7 cellular contexts compared by ENCODE assay signal in the genomic region with DNA sequence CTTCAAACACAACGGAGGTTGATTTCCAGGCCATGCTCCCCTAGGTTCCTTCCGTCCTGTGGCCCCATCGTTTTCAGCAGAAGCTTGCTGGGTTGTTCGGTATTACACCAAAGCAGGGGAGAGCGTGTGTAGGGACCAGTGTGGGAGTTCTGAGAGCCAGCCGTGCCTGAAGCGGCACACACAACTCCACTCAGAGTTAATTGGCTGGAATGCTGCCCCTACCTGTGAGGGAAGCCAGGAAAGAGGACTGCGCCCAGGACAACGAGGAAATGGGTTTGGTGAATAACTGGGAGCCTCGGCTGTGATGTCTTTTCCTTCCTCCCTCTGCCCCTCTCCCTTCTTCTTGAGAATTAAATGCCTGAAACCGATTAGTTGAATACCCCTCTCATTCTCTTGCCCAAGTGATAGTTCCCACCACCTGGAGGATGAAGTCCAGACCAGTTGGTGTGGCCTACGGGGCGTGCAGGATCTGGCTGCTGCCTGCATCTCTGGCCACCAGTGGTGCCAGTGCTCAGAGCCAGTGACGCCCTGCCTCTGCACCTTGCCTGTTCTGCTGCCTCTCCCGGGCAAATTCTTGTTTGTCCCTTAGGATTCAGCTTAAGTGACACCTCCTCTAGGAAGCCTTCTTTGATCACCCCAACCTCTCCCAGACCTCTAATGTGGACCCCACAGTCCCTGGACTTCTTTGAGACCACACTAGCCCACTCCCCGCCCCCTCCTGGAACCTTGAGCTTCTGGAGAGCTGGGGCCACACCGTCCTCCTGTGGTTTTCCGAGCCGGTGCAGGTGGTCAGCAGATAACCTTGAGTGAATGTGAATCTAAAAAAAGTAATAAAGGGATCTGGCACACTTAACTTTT. TPM values are rescaled to one million over a fixed set of nuclear protein-coding genes. Genes with fewer than 3 reads are reported as not detected.
A peak's percentile ranks its signal among the peaks of the same experiment; 100 is the strongest.
DNase-seq lines count a peak whose midpoint lies in the region; ATAC-seq and TF ChIP-seq lines count a peak whose summit lies in the region.

No MANE protein-coding gene starts in this region.

- WGBS in spleen, 5 donors: 64 to 69% (median 65%) methylated on average over 19 of the region's 19 CpGs

- peak overlapping the region; percentile 91 for H3K4me3 Mint-ChIP-seq in activated T-helper 17 cell treated with anti-CD3 and anti-CD28 coated beads, Interleukin-2, amount 50 U/mL, for 72 hours

- intact Hi-C loops in spleen (cut with DNase I; ENCODE audit: low total_unique reads): no loop called here

- no peaks in the 10 kb centered on the region for H3K27me3 ChIP-seq in spleen (replicated peaks in 1 of 7)

- CTCF ChIA-PET in HEK293 (lab: Yijun Ruan, JAX): interaction anchor here (1.8 kb wide), 2 partner anchors 26 to 31 kb away, joined by 5 to 8 read pairs; no protein-coding TSS in a partner anchor

- H3K9me3 ChIP-seq in HEK293 (ENCODE audit: control insufficient read depth, insufficient read depth, low read depth, low read length): no peaks in the 10 kb centered on the region
- H3K9me3 ChIP-seq in spleen: no peaks in the 10 kb centered on the region

- peaks cover 57% of the 10 kb centered on the region for H3K4me1 Mint-ChIP-seq in activated T-helper 17 cell treated with anti-CD3 and anti-CD28 coated beads, Interleukin-2, amount 50 U/mL, for 72 hours

- H3K9me3 Mint-ChIP-seq in activated T-helper 17 cell treated with anti-CD3 and anti-CD28 coated beads, Interleukin-2, amount 50 U/mL, for 72 hours: no peaks in the 10 kb centered on the region

- peak overlapping the region; percentile 95 for H3K27ac Mint-ChIP-seq in activated T-helper 17 cell treated with anti-CD3 and anti-CD28 coated beads, Interleukin-2, amount 50 U/mL, for 72 hours

- H3K36me3 ChIP-seq in HEK293 (ENCODE audit: control insufficient read depth in 2 of 2, insufficient read depth in 1 of 2, low read length in 2 of 2): no peaks in the 10 kb centered on the region
- H3K36me3 ChIP-seq in spleen: peaks cover 0 to 15% (median 0%) of the 10 kb centered on the region in 6 donors

- POLR2A ChIA-PET in HEK293 (lab: Yijun Ruan, JAX): no interaction called here

- no peak overlapping the region for H3K27ac ChIP-seq in HEK293 (ENCODE audit: extremely low read depth, low read depth, low read length)
- H3K27ac ChIP-seq in spleen: peak overlapping the region; percentile 71 to 94 (median 83)

- H3K4me1 ChIP-seq in HEK293 (ENCODE audit: control insufficient read depth, insufficient read depth, low read length) (0 out of 2 replicates have a peak, but pooled peaks cover 2% of the 10 kb centered on the region), spleen (peaks cover 53 to 78% (median 71%) of the 10 kb centered on the region in 6 donors)

- TF ChIP-seq CTCF in HEK293 (tag by site-specific recombination; IDR thresholded peaks at IDR 0.05) (no peak), spleen (IDR thresholded peaks at IDR 0.05 in 8 of 11, conservative IDR thresholded peaks at IDR 0.05 in 3 of 11) (no peak)

- DNase-seq in islet precursor cell (peak; percentile 90), spleen (peak; percentile 73), COR-L47 (lab: John Stamatoyannopoulos, UW) (no peak), NCI-H2029 (lab: John Stamatoyannopoulos, UW) (no peak), DMS79 treated with DMSO at 0.1 percent for 48 hours (lab: John Stamatoyannopoulos, UW) (no peak)

- H3K4me3 ChIP-seq in HEK293 (ENCODE audit: low read depth, low read length) (no peak overlapping the region), spleen (peak overlapping the region in 2 of 8 donors; percentile 2 to 48)

- ATAC-seq in activated T-helper 17 cell treated with anti-CD3 and anti-CD28 coated beads, Interleukin-2, amount 50 U/mL, for 72 hours (replicated peaks): no peak

- peaks cover 18% of the 10 kb centered on the region for H3K36me3 Mint-ChIP-seq in activated T-helper 17 cell treated with anti-CD3 and anti-CD28 coated beads, Interleukin-2, amount 50 U/mL, for 72 hours (ENCODE audit: low read depth)

- no peaks in the 10 kb centered on the region for H3K27me3 Mint-ChIP-seq in activated T-helper 17 cell treated with anti-CD3 and anti-CD28 coated beads, Interleukin-2, amount 50 U/mL, for 72 hours

- no peak for TF ChIP-seq POLR2A in spleen (IDR thresholded peaks at IDR 0.05)

TF ChIP-seq in HEK293, 187 proteins besides CTCF, POLR2A, EP300 and RAD21:
- TF ChIP-seq IKZF3 (tag by site-specific recombination; IDR thresholded peaks at IDR 0.05) (no peak), ZNF548 (tag by site-specific recombination; IDR thresholded peaks at IDR 0.05) (no peak), ZNF600 (tag by site-specific recombination; IDR thresholded peaks at IDR 0.05) (peak; percentile 67)
- TF ChIP-seq, protein P1, sequence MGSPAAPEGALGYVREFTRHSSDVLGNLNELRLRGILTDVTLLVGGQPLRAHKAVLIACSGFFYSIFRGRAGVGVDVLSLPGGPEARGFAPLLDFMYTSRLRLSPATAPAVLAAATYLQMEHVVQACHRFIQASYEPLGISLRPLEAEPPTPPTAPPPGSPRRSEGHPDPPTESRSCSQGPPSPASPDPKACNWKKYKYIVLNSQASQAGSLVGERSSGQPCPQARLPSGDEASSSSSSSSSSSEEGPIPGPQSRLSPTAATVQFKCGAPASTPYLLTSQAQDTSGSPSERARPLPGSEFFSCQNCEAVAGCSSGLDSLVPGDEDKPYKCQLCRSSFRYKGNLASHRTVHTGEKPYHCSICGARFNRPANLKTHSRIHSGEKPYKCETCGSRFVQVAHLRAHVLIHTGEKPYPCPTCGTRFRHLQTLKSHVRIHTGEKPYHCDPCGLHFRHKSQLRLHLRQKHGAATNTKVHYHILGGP (tag by site-specific recombination; IDR thresholded peaks at IDR 0.05): no peak
- TF ChIP-seq, protein P2, sequence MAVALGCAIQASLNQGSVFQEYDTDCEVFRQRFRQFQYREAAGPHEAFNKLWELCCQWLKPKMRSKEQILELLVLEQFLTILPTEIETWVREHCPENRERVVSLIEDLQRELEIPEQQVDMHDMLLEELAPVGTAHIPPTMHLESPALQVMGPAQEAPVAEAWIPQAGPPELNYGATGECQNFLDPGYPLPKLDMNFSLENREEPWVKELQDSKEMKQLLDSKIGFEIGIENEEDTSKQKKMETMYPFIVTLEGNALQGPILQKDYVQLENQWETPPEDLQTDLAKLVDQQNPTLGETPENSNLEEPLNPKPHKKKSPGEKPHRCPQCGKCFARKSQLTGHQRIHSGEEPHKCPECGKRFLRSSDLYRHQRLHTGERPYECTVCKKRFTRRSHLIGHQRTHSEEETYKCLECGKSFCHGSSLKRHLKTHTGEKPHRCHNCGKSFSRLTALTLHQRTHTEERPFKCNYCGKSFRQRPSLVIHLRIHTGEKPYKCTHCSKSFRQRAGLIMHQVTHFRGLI (tag by site-specific recombination; IDR thresholded peaks at IDR 0.05): peak; percentile 54; the same call in 1 of the 2 replicates

RNA-seq across cellular contexts. Expression of a gene that starts 33.6 kb away (rescaled TPM):
- 10 to 100 TPM; 44.1 to 63.8 TPM for total RNA-seq in activated T-helper 17 cell treated with anti-CD3 and anti-CD28 coated beads, Interleukin-2, amount 50 U/mL, for 72 hours
- total RNA-seq in spleen: 100 to 1,000 TPM in 1 of 7 donors, 10 to 100 TPM in 6; 45.7 to 114 (median 79.2) TPM
- 10 to 100 TPM; 13.7 to 24.0 (median 18.2) TPM for polyA plus RNA-seq in spleen

Comparison
In these comparisons a context has a peak if more than half of its experiments do, and no peak if none do; other contexts are left out.
1. DNase-seq: peak in islet precursor cell (single experiment) and spleen (single experiment); none in COR-L47 (single experiment), NCI-H2029 (single experiment) and DMS79 treated with DMSO at 0.1 percent for 48 hours (single experiment).